30 cellular contexts compared by ENCODE assay signal in genomic region chr1:160363951-160364350, GRCh38. TPM values are rescaled to one million over a fixed set of nuclear protein-coding genes. Genes with fewer than 3 reads are reported as not detected.
DNase-seq lines count a peak whose midpoint lies in the region; ATAC-seq and TF ChIP-seq lines count a peak whose summit lies in the region.
"Had no signal": no experiment of that assay in that cellular context is flagged by ENCODE, and none has a peak within 500 bp of the region (broad histone marks: within the 10 kb centered on the region; RNA-seq: fewer than 3 reads in every experiment).

No MANE protein-coding gene starts in this region.

- CTCF ChIA-PET in PC-3 (lab: Charles Lee): no interaction called here

- no peak for ATAC-seq in HG03460 (IDR thresholded peaks at IDR 0.05; ENCODE audit: unreplicated experiment)
- ATAC-seq in PC-3: no peak
- ATAC-seq: activated CD4-positive, CD25-positive, alpha-beta regulatory T cell treated with anti-CD3 and anti-CD28 coated beads, Interleukin-2, amount 50 U/mL, for 24 hours; natural killer cell treated with Interleukin-12 subunit alpha and Interleukin-12 subunit beta and Interleukin-15 and Interleukin-18, amount 100 ng/mL, for 72 hours; sciatic nerve had no signal

- no peaks in the 10 kb centered on the region for H3K79me2 ChIP-seq in Karpas-422 (ENCODE audit: low read length)
- H3K79me2 ChIP-seq in PC-3 (ENCODE audit: low read length): no peaks in the 10 kb centered on the region

- no peak for TF ChIP-seq CTCF in PC-3 (conservative IDR thresholded peaks at IDR 0.05; ENCODE audit: low read depth, low read length)

- H3K4me2 ChIP-seq in Karpas-422 (ENCODE audit: low read depth, low read length, poor library complexity, severe bottlenecking) (no peak overlapping the region), PC-3 (ENCODE audit: low read length) (no peak overlapping the region)

- no peaks in the 10 kb centered on the region for H4K20me1 ChIP-seq in Karpas-422 (ENCODE audit: insufficient read depth, low read depth, low read length)
- no peaks in the 10 kb centered on the region for H4K20me1 ChIP-seq in PC-3 (ENCODE audit: low read length)

- DNase-seq in DMS 273 (lab: John Stamatoyannopoulos, UW; ENCODE audit: unreplicated experiment): peak; percentile 70
- peak; percentile 53 for DNase-seq in NCI-H69 (lab: John Stamatoyannopoulos, UW)
- DNase-seq in stimulated activated CD8-positive, alpha-beta memory T cell treated with anti-CD3 and anti-CD28 coated beads, Interleukin-4, amount 100 ng/mL, for 48 hours: peak; percentile 16
- DNase-seq in Karpas-422: no peak
- DNase-seq in PC-3: no peak
- DNase-seq: activated CD4-positive, alpha-beta T cell treated with anti-CD3 and anti-CD28 coated beads, Interleukin-2, amount 50 U/mL, for 48 hours; activated gamma-delta T cell; DMS153; dorsolateral prefrontal cortex; IMR-90; islet precursor cell; NCI-H1092 treated with DMSO at 0.1 percent for 48 hours; NCI-H187; NCI-H526 treated with DMSO at 0.1 percent for 48 hours; posterior cingulate gyrus; RPMI8226; stimulated activated CD4-positive, alpha-beta T cell treated with anti-CD3 and anti-CD28 coated beads, Interleukin-12 subunit alpha, Interleukin-12 subunit beta, amount 100 ng/mL, for 4 hours; stimulated activated CD4-positive, alpha-beta T cell treated with anti-CD3 and anti-CD28 coated beads, Interleukin-4, amount 100 ng/mL, for 24 hours; stimulated activated naive CD4-positive, alpha-beta T cell treated with Interleukin-2 at 50 U/mL for 16 hours had no signal

- 80 to 82% methylated on average over 6 of the region's 6 CpGs for WGBS in ectodermal cell, 2 experiments

- H3K27me3 ChIP-seq in ectodermal cell (ENCODE audit: control insufficient read depth, insufficient read depth, low read length, poor library complexity, severe bottlenecking) (no peaks in the 10 kb centered on the region), Karpas-422 (ENCODE audit: low read length) (no peaks in the 10 kb centered on the region), PC-3 (ENCODE audit: low read length) (no peaks in the 10 kb centered on the region)
- H3K27me3 ChIP-seq: dorsolateral prefrontal cortex, SJSA1 had no signal

- H3K4me1 ChIP-seq in ectodermal cell (ENCODE audit: control insufficient read depth, insufficient read depth, low read length): peaks cover 40% of the 10 kb centered on the region
- H3K4me1 ChIP-seq in Karpas-422 (ENCODE audit: low read length): peaks cover 18% of the 10 kb centered on the region
- no peaks in the 10 kb centered on the region for H3K4me1 ChIP-seq in PC-3 (ENCODE audit: insufficient read depth, low read length)
- H3K4me1 ChIP-seq: SJSA1 had no signal

- no peaks in the 10 kb centered on the region for H3F3A ChIP-seq in PC-3 (ENCODE audit: low read length, unreplicated experiment)

- H3K9me3 ChIP-seq in ectodermal cell (ENCODE audit: control insufficient read depth, low read length) (no peaks in the 10 kb centered on the region), Karpas-422 (ENCODE audit: low read length) (no peaks in the 10 kb centered on the region), PC-3 (ENCODE audit: low read length) (no peaks in the 10 kb centered on the region)
- H3K9me3 ChIP-seq: SJSA1 had no signal

- no peaks in the 10 kb centered on the region for H3K9me2 ChIP-seq in Karpas-422 (replicated peaks; ENCODE audit: insufficient read depth, low read length)
- no peaks in the 10 kb centered on the region for H3K9me2 ChIP-seq in PC-3 (replicated peaks; ENCODE audit: low read length)

- POLR2A ChIA-PET in PC-3 (lab: Charles Lee; ENCODE audit: unreplicated experiment): no interaction called here

- H3K9ac ChIP-seq in Karpas-422 (ENCODE audit: low read length) (no peak overlapping the region), PC-3 (ENCODE audit: low read length) (no peak overlapping the region)

- H3K4me3 ChIP-seq in ectodermal cell (ENCODE audit: insufficient read depth, low read depth, low read length): no peak overlapping the region
- H3K4me3 ChIP-seq in Karpas-422 (ENCODE audit: low read length): no peak overlapping the region
- no peak overlapping the region for H3K4me3 ChIP-seq in PC-3 (ENCODE audit: low read length)
- H3K4me3 ChIP-seq: dorsolateral prefrontal cortex, SJSA1 had no signal

- H3K27ac ChIP-seq in ectodermal cell (ENCODE audit: insufficient read depth, low read depth, low read length, poor library complexity, severe bottlenecking) (peak overlapping the region; percentile 55), Karpas-422 (ENCODE audit: low read length) (no peak overlapping the region), PC-3 (ENCODE audit: low read length) (no peak overlapping the region)
- H3K27ac ChIP-seq: C4-2B, dorsolateral prefrontal cortex, SJSA1 had no signal

- H3K36me3 ChIP-seq in ectodermal cell (ENCODE audit: control insufficient read depth, insufficient read depth, low read length) (no peaks in the 10 kb centered on the region), Karpas-422 (ENCODE audit: insufficient read depth, low read length) (0 out of 2 replicates have a peak, but pooled peaks cover 4% of the 10 kb centered on the region), PC-3 (ENCODE audit: low read depth, low read length) (peaks cover 10% of the 10 kb centered on the region; the same call in 1 of the 2 replicates)

- BruUV-seq in PC-3 (replicated peaks; lab: Mats Ljungman, UMichigan): no TSS peak

- intact Hi-C loops in PC-3 (cut with micrococcal nuclease): no loop called here

- H2AFZ ChIP-seq in Karpas-422 (ENCODE audit: low read length) (no peak overlapping the region), PC-3 (ENCODE audit: low read length) (no peak overlapping the region)

RNA-seq across cellular contexts. Expression of gene NHLH1, which starts 2.9 kb away (rescaled TPM):
- 3.9 TPM for polyA plus RNA-seq in ectodermal cell (2013, experiment 1 of 4)
- 2.9 TPM for polyA plus RNA-seq in ectodermal cell (2013, experiment 2 of 4)
- polyA plus RNA-seq in ectodermal cell (2013, experiment 3 of 4): 5.2 TPM
- polyA plus RNA-seq in ectodermal cell (2013, experiment 4 of 4): 8.3 TPM
- 0.48 TPM in 1 of 2 replicates, not detected in the other for total RNA-seq in Karpas-422 (2014; rRNA removed; shearing (Covaris generic); ENCODE audit: low replicate concordance)
- total RNA-seq in PC-3 (2014; rRNA removed): not detected in 2 replicates
- total RNA-seq: epithelial cell of proximal tubule, IMR-90, mononuclear cell, sciatic nerve, urinary bladder had no signal

RNA-seq across cellular contexts. Expression of gene NCSTN, which starts 20.8 kb away (rescaled TPM):
- 118 TPM for polyA plus RNA-seq in ectodermal cell (2013, experiment 1 of 4)
- 117 TPM for polyA plus RNA-seq in ectodermal cell (2013, experiment 2 of 4)
- 90.0 TPM for polyA plus RNA-seq in ectodermal cell (2013, experiment 3 of 4)
- 107 TPM for polyA plus RNA-seq in ectodermal cell (2013, experiment 4 of 4)
- 76.9 and 79.9 TPM in 2 replicates for total RNA-seq in Karpas-422 (2014; rRNA removed; shearing (Covaris generic); ENCODE audit: low replicate concordance)
- total RNA-seq in PC-3 (2014; rRNA removed): 48.2 and 49.6 TPM in 2 replicates

RNA-seq across cellular contexts. Expression of gene COPA, which starts 20.9 kb away (rescaled TPM):
- polyA plus RNA-seq in ectodermal cell (2013, experiment 1 of 4): 99.5 TPM
- polyA plus RNA-seq in ectodermal cell (2013, experiment 2 of 4): 99.5 TPM
- 80.6 TPM for polyA plus RNA-seq in ectodermal cell (2013, experiment 3 of 4)
- polyA plus RNA-seq in ectodermal cell (2013, experiment 4 of 4): 97.1 TPM
- 107 TPM in 2 replicates for total RNA-seq in Karpas-422 (2014; rRNA removed; shearing (Covaris generic); ENCODE audit: low replicate concordance)
- 141 and 142 TPM in 2 replicates for total RNA-seq in PC-3 (2014; rRNA removed)

RNA-seq across cellular contexts. Expression of gene VANGL2, which starts 36.4 kb away (rescaled TPM):
- 139 TPM for polyA plus RNA-seq in ectodermal cell (2013, experiment 1 of 4)
- 130 TPM for polyA plus RNA-seq in ectodermal cell (2013, experiment 2 of 4)
- 107 TPM for polyA plus RNA-seq in ectodermal cell (2013, experiment 3 of 4)
- polyA plus RNA-seq in ectodermal cell (2013, experiment 4 of 4): 117 TPM
- 0.07 TPM in 1 of 2 replicates, not detected in the other for total RNA-seq in Karpas-422 (2014; rRNA removed; shearing (Covaris generic); ENCODE audit: low replicate concordance)
- 0.06 and 0.44 TPM in 2 replicates for total RNA-seq in PC-3 (2014; rRNA removed)
- total RNA-seq: natural killer cell treated with Interleukin-12 subunit alpha and Interleukin-12 subunit beta and Interleukin-15 and Interleukin-18, amount 100 ng/mL, for 72 hours; T-helper 1 cell treated with Interleukin-12 subunit alpha and Interleukin-12 subunit beta and Interleukin-4 antibody, amounts not matched to agents 30 ng/mL and 1 ng/mL, for 36 hours had no signal

Comparison
In these comparisons a context has a peak if more than half of its experiments do, and no peak if none do; other contexts are left out.
1. DNase-seq: peak in DMS 273 (single experiment), NCI-H69 (single experiment) and stimulated activated CD8-positive, alpha-beta memory T cell treated with anti-CD3 and anti-CD28 coated beads, Interleukin-4, amount 100 ng/mL, for 48 hours (single experiment); none in Karpas-422 (single experiment) and PC-3 (single experiment).